In genomic region chr6:327538-328183, GRCh38 we compare ENCODE assay signal across 12 cellular contexts. TPM values are rescaled to one million over a fixed set of nuclear protein-coding genes. Genes with fewer than 3 reads are reported as not detected.
A peak's percentile ranks its signal among the peaks of the same experiment; 100 is the strongest.
DNase-seq lines count a peak whose midpoint lies in the region; ATAC-seq and TF ChIP-seq lines count a peak whose summit lies in the region.
"Had no signal": no experiment of that assay in that cellular context is flagged by ENCODE, and none has a peak within 500 bp of the region (broad histone marks: within the 10 kb centered on the region; RNA-seq: fewer than 3 reads in every experiment).

No MANE protein-coding gene starts in this region.

- no peak overlapping the region for H3K4me3 ChIP-seq in right cardiac atrium (ENCODE audit: low read length)
- H3K4me3 ChIP-seq: gastrocnemius medialis had no signal

- H3K27ac Mint-ChIP-seq in activated naive CD8-positive, alpha-beta T cell treated with anti-CD3 and anti-CD28 coated beads, Interleukin-2, amount 10 ng/mL, durations not matched to agents 7 days and 5 days, result peak overlapping the region; percentile 15
- no peak overlapping the region for H3K27ac Mint-ChIP-seq in activated naive CD8-positive, alpha-beta T cell treated with anti-CD3 and anti-CD28 coated beads for 36 hours
- no peak overlapping the region for H3K27ac Mint-ChIP-seq in T-helper 17 cell
- H3K27ac Mint-ChIP-seq in type B pancreatic cell, result peak overlapping the region; percentile 40
- H3K27ac Mint-ChIP-seq in activated naive CD4-positive, alpha-beta T cell treated with anti-CD3 and anti-CD28 coated beads for 36 hours, result no peak overlapping the region
- H3K27ac Mint-ChIP-seq: activated naive CD4-positive, alpha-beta T cell treated with anti-CD3 and anti-CD28 coated beads, Interleukin-2, amount 10 ng/mL, durations not matched to agents 7 days and 5 days; T-helper 1 cell treated with Interleukin-12 subunit alpha and Interleukin-12 subunit beta and Interleukin-4 antibody, amounts not matched to agents 30 μg/mL and 1 μg/mL, for 36 hours had no signal

- no peak for DNase-seq in activated naive CD8-positive, alpha-beta T cell treated with anti-CD3 and anti-CD28 coated beads, Interleukin-2, amount 10 ng/mL, durations not matched to agents 7 days and 5 days
- no peak for DNase-seq in activated naive CD8-positive, alpha-beta T cell treated with anti-CD3 and anti-CD28 coated beads for 36 hours
- DNase-seq in T-helper 17 cell, result no peak
- DNase-seq in right cardiac atrium, result peak in 1 of 3 donors; percentile 48
- no peak for DNase-seq in type B pancreatic cell (ENCODE audit: extremely low spot score, unreplicated experiment)
- no peak for DNase-seq in NCI-H1092 (lab: John Stamatoyannopoulos, UW)
- no peak for DNase-seq in activated naive CD4-positive, alpha-beta T cell treated with anti-CD3 and anti-CD28 coated beads for 36 hours
- DNase-seq: activated naive CD4-positive, alpha-beta T cell treated with anti-CD3 and anti-CD28 coated beads, Interleukin-2, amount 10 ng/mL, durations not matched to agents 7 days and 5 days; occipital lobe had no signal

- peaks cover 3% of the 10 kb centered on the region for H3K4me1 ChIP-seq in right cardiac atrium (ENCODE audit: control insufficient read depth, insufficient read depth, low read length)

- peaks cover 7% of the 10 kb centered on the region for H3K4me1 Mint-ChIP-seq in activated naive CD8-positive, alpha-beta T cell treated with anti-CD3 and anti-CD28 coated beads, Interleukin-2, amount 10 ng/mL, durations not matched to agents 7 days and 5 days
- peaks cover 6% of the 10 kb centered on the region for H3K4me1 Mint-ChIP-seq in activated naive CD8-positive, alpha-beta T cell treated with anti-CD3 and anti-CD28 coated beads for 36 hours
- peaks cover 8% of the 10 kb centered on the region for H3K4me1 Mint-ChIP-seq in T-helper 17 cell
- no peaks in the 10 kb centered on the region for H3K4me1 Mint-ChIP-seq in type B pancreatic cell (ENCODE audit: unreplicated experiment)
- H3K4me1 Mint-ChIP-seq in activated naive CD4-positive, alpha-beta T cell treated with anti-CD3 and anti-CD28 coated beads for 36 hours (ENCODE audit: low read depth), result no peaks in the 10 kb centered on the region
- H3K4me1 Mint-ChIP-seq: activated naive CD4-positive, alpha-beta T cell treated with anti-CD3 and anti-CD28 coated beads, Interleukin-2, amount 10 ng/mL, durations not matched to agents 7 days and 5 days had no signal

- H3K27ac ChIP-seq in right cardiac atrium (ENCODE audit: low read length), result no peak overlapping the region
- H3K27ac ChIP-seq: gastrocnemius medialis had no signal

- POLR2A ChIA-PET in activated naive CD8-positive, alpha-beta T cell treated with anti-CD3 and anti-CD28 coated beads, Interleukin-2, amount 10 ng/mL, durations not matched to agents 7 days and 5 days (lab: Charles Lee), result interaction anchor here (1.2 kb wide), 1 partner anchor 34 kb away, joined by 3 read pairs; no protein-coding TSS in a partner anchor

- TF ChIP-seq CTCF in type B pancreatic cell (conservative IDR thresholded peaks at IDR 0.05), result no peak

- no peaks in the 10 kb centered on the region for H3K9me3 Mint-ChIP-seq in activated naive CD8-positive, alpha-beta T cell treated with anti-CD3 and anti-CD28 coated beads, Interleukin-2, amount 10 ng/mL, durations not matched to agents 7 days and 5 days
- H3K9me3 Mint-ChIP-seq in activated naive CD8-positive, alpha-beta T cell treated with anti-CD3 and anti-CD28 coated beads for 36 hours, result no peaks in the 10 kb centered on the region
- H3K9me3 Mint-ChIP-seq in type B pancreatic cell, result no peaks in the 10 kb centered on the region
- H3K9me3 Mint-ChIP-seq in activated naive CD4-positive, alpha-beta T cell treated with anti-CD3 and anti-CD28 coated beads for 36 hours, result no peaks in the 10 kb centered on the region
- H3K9me3 Mint-ChIP-seq: activated naive CD4-positive, alpha-beta T cell treated with anti-CD3 and anti-CD28 coated beads, Interleukin-2, amount 10 ng/mL, durations not matched to agents 7 days and 5 days; T-helper 1 cell treated with Interleukin-12 subunit alpha and Interleukin-12 subunit beta and Interleukin-4 antibody, amounts not matched to agents 30 μg/mL and 1 μg/mL, for 36 hours had no signal

- H3K9me3 ChIP-seq in T-helper 17 cell (ENCODE audit: control insufficient read depth, low read length, poor library complexity, severe bottlenecking) (no peaks in the 10 kb centered on the region), right cardiac atrium (ENCODE audit: control insufficient read depth, low read length) (no peaks in the 10 kb centered on the region)
- H3K9me3 ChIP-seq: gastrocnemius medialis had no signal

- no peaks in the 10 kb centered on the region for H3K27me3 Mint-ChIP-seq in activated naive CD8-positive, alpha-beta T cell treated with anti-CD3 and anti-CD28 coated beads, Interleukin-2, amount 10 ng/mL, durations not matched to agents 7 days and 5 days
- no peaks in the 10 kb centered on the region for H3K27me3 Mint-ChIP-seq in activated naive CD8-positive, alpha-beta T cell treated with anti-CD3 and anti-CD28 coated beads for 36 hours
- H3K27me3 Mint-ChIP-seq in T-helper 17 cell (no peaks in the 10 kb centered on the region), type B pancreatic cell (no peaks in the 10 kb centered on the region)
- no peaks in the 10 kb centered on the region for H3K27me3 Mint-ChIP-seq in activated naive CD4-positive, alpha-beta T cell treated with anti-CD3 and anti-CD28 coated beads for 36 hours (ENCODE audit: low read depth)

- CTCF ChIA-PET in activated naive CD4-positive, alpha-beta T cell treated with anti-CD3 and anti-CD28 coated beads for 36 hours (lab: Charles Lee), result no interaction called here

- no peak for ATAC-seq in activated naive CD8-positive, alpha-beta T cell treated with anti-CD3 and anti-CD28 coated beads, Interleukin-2, amount 10 ng/mL, durations not matched to agents 7 days and 5 days (ENCODE audit: low read depth)
- ATAC-seq in T-helper 17 cell (peak; percentile 10), right cardiac atrium (peak; percentile 39 to 43), HG03378 (IDR thresholded peaks at IDR 0.05; ENCODE audit: unreplicated experiment) (no peak)

- H3K36me3 Mint-ChIP-seq in activated naive CD8-positive, alpha-beta T cell treated with anti-CD3 and anti-CD28 coated beads, Interleukin-2, amount 10 ng/mL, durations not matched to agents 7 days and 5 days, result peaks cover 3% of the 10 kb centered on the region
- H3K36me3 Mint-ChIP-seq in activated naive CD8-positive, alpha-beta T cell treated with anti-CD3 and anti-CD28 coated beads for 36 hours, result peaks cover 2% of the 10 kb centered on the region
- H3K36me3 Mint-ChIP-seq in T-helper 17 cell (ENCODE audit: low read depth) (peaks cover 2% of the 10 kb centered on the region), type B pancreatic cell (peaks cover 6% of the 10 kb centered on the region)
- H3K36me3 Mint-ChIP-seq in activated naive CD4-positive, alpha-beta T cell treated with anti-CD3 and anti-CD28 coated beads for 36 hours (ENCODE audit: low read depth), result peaks cover 2% of the 10 kb centered on the region

- 48% methylated on average over 11 of the region's 11 CpGs for WGBS in right cardiac atrium

- intact Hi-C loops in right cardiac atrium (cut with DNase I), result no loop called here
- intact Hi-C loops in activated naive CD4-positive, alpha-beta T cell treated with anti-CD3 and anti-CD28 coated beads for 36 hours (cut with micrococcal nuclease), result no loop called here

- no peaks in the 10 kb centered on the region for H3K27me3 ChIP-seq in right cardiac atrium (ENCODE audit: control insufficient read depth, insufficient read depth)
- H3K27me3 ChIP-seq: gastrocnemius medialis had no signal

- H3K4me3 Mint-ChIP-seq in activated naive CD8-positive, alpha-beta T cell treated with anti-CD3 and anti-CD28 coated beads, Interleukin-2, amount 10 ng/mL, durations not matched to agents 7 days and 5 days, result no peak overlapping the region
- no peak overlapping the region for H3K4me3 Mint-ChIP-seq in activated naive CD8-positive, alpha-beta T cell treated with anti-CD3 and anti-CD28 coated beads for 36 hours
- peak overlapping the region; percentile 7 for H3K4me3 Mint-ChIP-seq in T-helper 17 cell
- no peak overlapping the region for H3K4me3 Mint-ChIP-seq in type B pancreatic cell
- H3K4me3 Mint-ChIP-seq in activated naive CD4-positive, alpha-beta T cell treated with anti-CD3 and anti-CD28 coated beads for 36 hours, result no peak overlapping the region
- H3K4me3 Mint-ChIP-seq: activated naive CD4-positive, alpha-beta T cell treated with anti-CD3 and anti-CD28 coated beads, Interleukin-2, amount 10 ng/mL, durations not matched to agents 7 days and 5 days; T-helper 1 cell treated with Interleukin-12 subunit alpha and Interleukin-12 subunit beta and Interleukin-4 antibody, amounts not matched to agents 30 μg/mL and 1 μg/mL, for 36 hours had no signal

RNA-seq across cellular contexts. Expression of gene DUSP22, which starts 35.4 kb away (rescaled TPM):
- 10 to 100 TPM; 49.1 to 50.4 TPM for total RNA-seq in activated naive CD8-positive, alpha-beta T cell treated with anti-CD3 and anti-CD28 coated beads, Interleukin-2, amount 10 ng/mL, durations not matched to agents 7 days and 5 days
- total RNA-seq in activated naive CD8-positive, alpha-beta T cell treated with anti-CD3 and anti-CD28 coated beads for 36 hours, result 10 to 100 TPM; 22.9 to 23.9 TPM
- total RNA-seq in T-helper 17 cell (10 to 100 TPM; 26.9 to 38.1 TPM), right cardiac atrium (10 to 100 TPM; 61.0 to 74.8 (median 66.8) TPM), type B pancreatic cell (ENCODE audit: low replicate concordance) (20.2 and 25.0 TPM in 2 replicates)
- polyA plus RNA-seq in right cardiac atrium, result 51.0 TPM
- 10 to 100 TPM; 44.6 to 46.9 TPM for total RNA-seq in activated naive CD4-positive, alpha-beta T cell treated with anti-CD3 and anti-CD28 coated beads for 36 hours

Comparison
In these comparisons a context has a peak if more than half of its experiments do, and no peak if none do; other contexts are left out.
1. H3K27ac Mint-ChIP-seq: peak in activated naive CD8-positive, alpha-beta T cell treated with anti-CD3 and anti-CD28 coated beads, Interleukin-2, amount 10 ng/mL, durations not matched to agents 7 days and 5 days (single experiment) and type B pancreatic cell (single experiment); none in activated naive CD8-positive, alpha-beta T cell treated with anti-CD3 and anti-CD28 coated beads for 36 hours (single experiment), T-helper 17 cell (single experiment) and activated naive CD4-positive, alpha-beta T cell treated with anti-CD3 and anti-CD28 coated beads for 36 hours (single experiment).
2. ATAC-seq: peak in T-helper 17 cell (single experiment) and right cardiac atrium (2 of 2); none in activated naive CD8-positive, alpha-beta T cell treated with anti-CD3 and anti-CD28 coated beads, Interleukin-2, amount 10 ng/mL, durations not matched to agents 7 days and 5 days (single experiment) and HG03378 (single experiment).